25 cellular contexts compared by ENCODE assay signal in genomic region chr9:2545881-2546490, GRCh38.
"Had no signal": no experiment of that assay in that cellular context is flagged by ENCODE, and none has a peak within 500 bp of the region (broad histone marks: within the 10 kb centered on the region; RNA-seq: fewer than 3 reads in every experiment).

No MANE protein-coding gene starts in this region.

- H3K9me3 ChIP-seq: adrenal gland, colonic mucosa, esophagus muscularis mucosa, testis, vagina had no signal

- DNase-seq: activated B cell treated with CpG ODN at 0.5 μM for 24 hours; activated CD4-positive, alpha-beta T cell treated with anti-CD3 and anti-CD28 coated beads for 36 hours; activated CD4-positive, alpha-beta T cell treated with anti-CD3 and anti-CD28 coated beads, Interleukin-2, amount 50 U/mL, for 4 hours; activated CD8-positive, alpha-beta memory T cell treated with anti-CD3 and anti-CD28 coated beads for 24 hours; activated CD8-positive, alpha-beta memory T cell treated with anti-CD3 and anti-CD28 coated beads, Interleukin-2, amount 50 U/mL, for 4 hours; activated naive CD4-positive, alpha-beta T cell; activated T-cell treated with anti-CD3 and anti-CD28 coated beads, Interleukin-2, amount 50 U/mL, for 24 hours; adrenal gland; colonic mucosa; heart right ventricle; kidney; nephron progenitor cell; nucleus accumbens; spleen; stimulated activated CD4-positive, alpha-beta T cell treated with anti-CD3 and anti-CD28 coated beads, Interleukin-4, amount 100 ng/mL, for 1 hour; stimulated activated naive CD4-positive, alpha-beta T cell; T-helper 17 cell; testis had no signal

- H3K27me3 ChIP-seq: adrenal gland, breast epithelium, colonic mucosa, esophagus muscularis mucosa, heart right ventricle, spleen, testis, vagina had no signal

- H3K27ac ChIP-seq: adrenal gland, breast epithelium, colonic mucosa, esophagus muscularis mucosa, heart right ventricle, parathyroid adenoma, spleen, testis, vagina had no signal

- H3K4me3 ChIP-seq: adrenal gland, breast epithelium, colonic mucosa, esophagus muscularis mucosa, heart right ventricle, lung, spleen, testis, vagina had no signal

- H3K4me1 ChIP-seq: adrenal gland, breast epithelium, colonic mucosa, esophagus muscularis mucosa, heart right ventricle, parathyroid adenoma, spleen, testis, vagina had no signal

- H3K9ac ChIP-seq: parathyroid adenoma had no signal

- H3K36me3 ChIP-seq: adrenal gland, breast epithelium, colonic mucosa, esophagus muscularis mucosa, spleen, vagina had no signal

- H3K79me2 ChIP-seq: parathyroid adenoma had no signal

- H2AFZ ChIP-seq: parathyroid adenoma had no signal

- ATAC-seq: activated CD4-positive, alpha-beta T cell treated with anti-CD3 and anti-CD28 coated beads for 36 hours; activated T-helper 17 cell treated with anti-CD3 and anti-CD28 coated beads, Interleukin-2, amount 50 U/mL, for 72 hours; heart right ventricle; left lobe of liver; T-helper 17 cell had no signal
